ENCODE assay signal across 21 cellular contexts in genomic region chr15:38538328-38539007, GRCh38. TPM values are rescaled to one million over a fixed set of nuclear protein-coding genes. Genes with fewer than 3 reads are reported as not detected.
DNase-seq lines count a peak whose midpoint lies in the region; ATAC-seq lines count a peak whose summit lies in the region.
"Had no signal": no experiment of that assay in that cellular context is flagged by ENCODE, and none has a peak within 500 bp of the region (broad histone marks: within the 10 kb centered on the region; RNA-seq: fewer than 3 reads in every experiment).

No MANE protein-coding gene starts in this region.

- POLR2A ChIA-PET in CD4-positive, alpha-beta memory T cell (lab: Charles Lee; ENCODE audit: partially characterized antibody): interaction anchor here (0.6 to 2.0 kb wide), 11 partner anchors 13 to 1685 kb away, joined by 3 to 8 read pairs (median 4); no protein-coding TSS in a partner anchor
- POLR2A ChIA-PET in naive thymus-derived CD4-positive, alpha-beta T cell (lab: Charles Lee): interaction anchor here (1.2 to 2.0 kb wide), 4 partner anchors 10 to 114 kb away, joined by 4 to 7 read pairs (median 6); partner anchors contain the start of gene RASGRP1

- peak overlapping the region; percentile 53 for H3K27ac ChIP-seq in CD4-positive, alpha-beta memory T cell (ENCODE audit: low read depth, low read length)
- H3K27ac ChIP-seq in naive thymus-derived CD4-positive, alpha-beta T cell (ENCODE audit: low read depth, low read length): peak overlapping the region; percentile 63
- no peak overlapping the region for H3K27ac ChIP-seq in substantia nigra (ENCODE audit: low read depth, low read length, poor library complexity, severe bottlenecking)
- H3K27ac ChIP-seq: 22Rv1, neural progenitor cell, sigmoid colon, WERI-Rb-1 had no signal

- H3K4me1 Mint-ChIP-seq in T-helper 1 cell treated with Interleukin-12 subunit alpha and Interleukin-12 subunit beta and Interleukin-4 antibody, amounts not matched to agents 30 μg/mL and 1 μg/mL, for 36 hours (ENCODE audit: low read depth): peaks cover 81% of the 10 kb centered on the region
- H3K4me1 Mint-ChIP-seq in CD4-positive, alpha-beta memory T cell: peaks cover 83 to 100% (median 90%) of the 10 kb centered on the region in 4 donors
- H3K4me1 Mint-ChIP-seq in activated T-helper 17 cell treated with anti-CD3 and anti-CD28 coated beads, Interleukin-2, amount 50 U/mL, for 72 hours: peaks cover 80% of the 10 kb centered on the region
- peaks cover 82 to 98% (median 97%) of the 10 kb centered on the region in 7 donors for H3K4me1 Mint-ChIP-seq in naive thymus-derived CD4-positive, alpha-beta T cell

- peaks cover 57% of the 10 kb centered on the region for H3K36me3 Mint-ChIP-seq in T-helper 1 cell treated with Interleukin-12 subunit alpha and Interleukin-12 subunit beta and Interleukin-4 antibody, amounts not matched to agents 30 μg/mL and 1 μg/mL, for 36 hours (ENCODE audit: low read depth)
- H3K36me3 Mint-ChIP-seq in CD4-positive, alpha-beta memory T cell: peaks cover 40 to 70% of the 10 kb centered on the region in 2 donors
- H3K36me3 Mint-ChIP-seq in activated T-helper 17 cell treated with anti-CD3 and anti-CD28 coated beads, Interleukin-2, amount 50 U/mL, for 72 hours (ENCODE audit: low read depth): peaks cover 98% of the 10 kb centered on the region
- peaks cover 3 to 61% (median 22%) of the 10 kb centered on the region in 5 donors for H3K36me3 Mint-ChIP-seq in naive thymus-derived CD4-positive, alpha-beta T cell

- H3K27me3 Mint-ChIP-seq in T-helper 1 cell treated with Interleukin-12 subunit alpha and Interleukin-12 subunit beta and Interleukin-4 antibody, amounts not matched to agents 30 μg/mL and 1 μg/mL, for 36 hours (ENCODE audit: low read depth): no peaks in the 10 kb centered on the region
- no peaks in the 10 kb centered on the region for H3K27me3 Mint-ChIP-seq in CD4-positive, alpha-beta memory T cell
- H3K27me3 Mint-ChIP-seq in activated T-helper 17 cell treated with anti-CD3 and anti-CD28 coated beads, Interleukin-2, amount 50 U/mL, for 72 hours: no peaks in the 10 kb centered on the region
- H3K27me3 Mint-ChIP-seq in naive thymus-derived CD4-positive, alpha-beta T cell: no peaks in the 10 kb centered on the region

- peak; percentile 57 for ATAC-seq in activated T-helper 17 cell treated with anti-CD3 and anti-CD28 coated beads, Interleukin-2, amount 50 U/mL, for 72 hours (replicated peaks)
- ATAC-seq in naive thymus-derived CD4-positive, alpha-beta T cell: peak; percentile 62
- ATAC-seq in GM21619 (IDR thresholded peaks at IDR 0.05; ENCODE audit: unreplicated experiment): no peak
- ATAC-seq: K562, Panc1 had no signal

- DNase-seq in T-helper 1 cell (no peak), HPDE6-E6E7 (ENCODE audit: extremely low spot score) (no peak), substantia nigra (lab: John Stamatoyannopoulos, UW) (no peak)
- DNase-seq in CD4-positive, alpha-beta memory T cell: peak in 1 of 5 donors; percentile 22
- DNase-seq in naive thymus-derived CD4-positive, alpha-beta T cell: peak in 6 of 9 donors; percentile 25 to 50 (median 33)
- DNase-seq: DMS79 treated with DMSO at 0.1 percent for 48 hours; hypothalamus; MM.1S; NCI-H1436; NCI-H2107; NK-92 treated with Interleukin-12 subunit alpha and Interleukin-12 subunit beta, amount 100 ng/mL, for 24 hours; posterior cingulate gyrus; sigmoid colon; WERI-Rb-1 had no signal

- peaks cover 94% of the 10 kb centered on the region for H3K4me1 ChIP-seq in CD4-positive, alpha-beta memory T cell (ENCODE audit: insufficient read depth, low read length)
- peaks cover 83% of the 10 kb centered on the region in 2 donors for H3K4me1 ChIP-seq in naive thymus-derived CD4-positive, alpha-beta T cell (ENCODE audit: control insufficient read depth in 2 of 2, insufficient read depth in 2 of 2, low read length in 2 of 2)

- peak overlapping the region; percentile 41 for H3K4me3 Mint-ChIP-seq in T-helper 1 cell treated with Interleukin-12 subunit alpha and Interleukin-12 subunit beta and Interleukin-4 antibody, amounts not matched to agents 30 μg/mL and 1 μg/mL, for 36 hours
- peak overlapping the region; percentile 53 to 89 (median 78) for H3K4me3 Mint-ChIP-seq in CD4-positive, alpha-beta memory T cell
- H3K4me3 Mint-ChIP-seq in activated T-helper 17 cell treated with anti-CD3 and anti-CD28 coated beads, Interleukin-2, amount 50 U/mL, for 72 hours: peak overlapping the region; percentile 84
- peak overlapping the region; percentile 55 to 86 (median 77) for H3K4me3 Mint-ChIP-seq in naive thymus-derived CD4-positive, alpha-beta T cell
- H3K4me3 Mint-ChIP-seq: neural progenitor cell had no signal

- peak overlapping the region in 1 of 2 donors; percentile 29 for H3K4me3 ChIP-seq in CD4-positive, alpha-beta memory T cell (ENCODE audit: low read length in 2 of 2)
- peak overlapping the region; percentile 22 for H3K4me3 ChIP-seq in naive thymus-derived CD4-positive, alpha-beta T cell (ENCODE audit: low read length)
- H3K4me3 ChIP-seq: K562, neural progenitor cell, sigmoid colon had no signal

- H3K27me3 ChIP-seq in CD4-positive, alpha-beta memory T cell (ENCODE audit: insufficient read depth, low read length): no peaks in the 10 kb centered on the region
- H3K27me3 ChIP-seq in naive thymus-derived CD4-positive, alpha-beta T cell (ENCODE audit: control insufficient read depth in 2 of 2, insufficient read depth in 2 of 2, low read length in 2 of 2): no peaks in the 10 kb centered on the region
- H3K27me3 ChIP-seq: neural progenitor cell, sigmoid colon had no signal

- CTCF ChIA-PET in CD4-positive, alpha-beta memory T cell (lab: Charles Lee; ENCODE audit: partially characterized antibody): interaction anchor here (0.7 to 2.3 kb wide), 4 partner anchors 21 to 161 kb away, joined by 3 to 10 read pairs (median 4); partner anchors contain the start of gene RASGRP1
- CTCF ChIA-PET in naive thymus-derived CD4-positive, alpha-beta T cell (lab: Charles Lee): no interaction called here

- intact Hi-C loops in CD4-positive, alpha-beta memory T cell (cut with micrococcal nuclease): no loop called here
- intact Hi-C loops in naive thymus-derived CD4-positive, alpha-beta T cell (cut with micrococcal nuclease): loop anchor here (1.0 to 2.0 kb wide), 2 partner anchors 13 to 16 kb away; no protein-coding TSS in a partner anchor

- peaks cover 17% of the 10 kb centered on the region for H3K36me3 ChIP-seq in CD4-positive, alpha-beta memory T cell (ENCODE audit: insufficient read depth, low read length)
- H3K36me3 ChIP-seq in naive thymus-derived CD4-positive, alpha-beta T cell (ENCODE audit: control insufficient read depth in 2 of 3, insufficient read depth in 3 of 3, low read length in 3 of 3): peaks cover 0 to 19% (median 0%) of the 10 kb centered on the region in 3 experiments
- H3K36me3 ChIP-seq: neural progenitor cell, sigmoid colon, WERI-Rb-1 had no signal

- no peaks in the 10 kb centered on the region for H3K9me3 ChIP-seq in CD4-positive, alpha-beta memory T cell (ENCODE audit: control insufficient read depth in 1 of 2, low read length in 2 of 2)
- H3K9me3 ChIP-seq in naive thymus-derived CD4-positive, alpha-beta T cell (ENCODE audit: control insufficient read depth in 2 of 3, low read length in 3 of 3): no peaks in the 10 kb centered on the region
- H3K9me3 ChIP-seq: sigmoid colon had no signal

- no peaks in the 10 kb centered on the region for H3K9me3 Mint-ChIP-seq in T-helper 1 cell treated with Interleukin-12 subunit alpha and Interleukin-12 subunit beta and Interleukin-4 antibody, amounts not matched to agents 30 μg/mL and 1 μg/mL, for 36 hours
- H3K9me3 Mint-ChIP-seq in CD4-positive, alpha-beta memory T cell: no peaks in the 10 kb centered on the region
- no peaks in the 10 kb centered on the region for H3K9me3 Mint-ChIP-seq in activated T-helper 17 cell treated with anti-CD3 and anti-CD28 coated beads, Interleukin-2, amount 50 U/mL, for 72 hours
- H3K9me3 Mint-ChIP-seq in naive thymus-derived CD4-positive, alpha-beta T cell: no peaks in the 10 kb centered on the region
- H3K9me3 Mint-ChIP-seq: neural progenitor cell had no signal

- peak overlapping the region; percentile 71 for H3K27ac Mint-ChIP-seq in T-helper 1 cell treated with Interleukin-12 subunit alpha and Interleukin-12 subunit beta and Interleukin-4 antibody, amounts not matched to agents 30 μg/mL and 1 μg/mL, for 36 hours
- H3K27ac Mint-ChIP-seq in CD4-positive, alpha-beta memory T cell: peak overlapping the region; percentile 64 to 95 (median 90)
- H3K27ac Mint-ChIP-seq in activated T-helper 17 cell treated with anti-CD3 and anti-CD28 coated beads, Interleukin-2, amount 50 U/mL, for 72 hours: peak overlapping the region; percentile 49
- peak overlapping the region; percentile 79 to 99 (median 94) for H3K27ac Mint-ChIP-seq in naive thymus-derived CD4-positive, alpha-beta T cell
- H3K27ac Mint-ChIP-seq: neural progenitor cell had no signal

RNA-seq across cellular contexts. Expression of gene RASGRP1, which starts 26.1 kb away (rescaled TPM):
- 100 to 1,000 TPM; 123 to 125 TPM for total RNA-seq in CD4-positive, alpha-beta memory T cell
- 10 to 100 TPM; 47.8 to 85.9 TPM for polyA plus RNA-seq in CD4-positive, alpha-beta memory T cell
- total RNA-seq in activated T-helper 17 cell treated with anti-CD3 and anti-CD28 coated beads, Interleukin-2, amount 50 U/mL, for 72 hours: 100 to 1,000 TPM; 118 to 164 TPM
- 100 to 1,000 TPM; 100 to 182 (median 101) TPM for total RNA-seq in naive thymus-derived CD4-positive, alpha-beta T cell
- 100 to 1,000 TPM in 1 of 2 donors, 10 to 100 TPM in 1; 77.6 to 113 TPM for polyA plus RNA-seq in naive thymus-derived CD4-positive, alpha-beta T cell

Comparison
In these comparisons a context has a peak if more than half of its experiments do, and no peak if none do; other contexts are left out.
1. DNase-seq: peak in naive thymus-derived CD4-positive, alpha-beta T cell (6 of 9); none in T-helper 1 cell (0 of 5), HPDE6-E6E7 (single experiment) and substantia nigra (0 of 49).
2. Peak in every context shown above with its lines, with median percentiles within 50 percentile points of each other: H3K27ac Mint-ChIP-seq and H3K4me3 Mint-ChIP-seq.